14 cellular contexts compared by ENCODE assay signal in the genomic region with DNA sequence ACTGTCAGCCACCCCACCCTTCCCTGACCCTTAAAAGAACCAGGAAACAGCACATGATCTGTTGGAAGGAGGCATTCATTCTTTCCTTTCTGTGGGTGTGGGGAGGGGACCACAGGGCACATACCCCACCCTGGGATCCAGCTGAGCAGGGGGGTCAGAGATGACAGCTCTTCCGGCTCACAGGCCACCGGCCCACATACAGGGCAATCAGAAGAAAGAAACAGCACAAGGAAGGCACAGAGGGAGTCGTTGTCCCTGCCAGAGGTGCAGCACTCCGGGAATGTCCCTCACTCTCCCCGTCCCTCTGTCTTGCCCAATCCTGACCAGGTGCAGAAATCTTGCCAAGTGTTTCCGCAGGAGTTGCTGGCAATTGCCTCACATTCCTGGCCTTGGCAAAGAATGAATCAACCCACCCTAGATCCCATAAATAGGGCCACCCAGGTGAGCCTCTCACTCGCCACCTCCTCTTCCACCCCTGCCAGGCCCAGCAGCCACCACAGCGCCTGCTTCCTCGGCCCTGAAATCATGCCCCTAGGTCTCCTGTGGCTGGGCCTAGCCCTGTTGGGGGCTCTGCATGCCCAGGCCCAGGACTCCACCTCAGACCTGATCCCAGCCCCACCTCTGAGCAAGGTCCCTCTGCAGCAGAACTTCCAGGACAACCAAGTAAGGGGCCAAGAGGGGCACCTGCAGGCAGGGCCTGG. TPM values are rescaled to one million over a fixed set of nuclear protein-coding genes. Genes with fewer than 3 reads are reported as not detected.
DNase-seq lines count a peak whose midpoint lies in the region; ATAC-seq and TF ChIP-seq lines count a peak whose summit lies in the region.
"Had no signal": no experiment of that assay in that cellular context is flagged by ENCODE, and none has a peak within 500 bp of the region (broad histone marks: within the 10 kb centered on the region; RNA-seq: fewer than 3 reads in every experiment).

A gene (plus strand): TSS at position 453 of the 701 bp plus-strand sequence. CDS start 73 bp downstream, at position 526.

- no peak within 1 kb of the TSS for H3K9ac ChIP-seq in H9 (ENCODE audit: extremely low read depth, insufficient read length, low read length)

- H3K4me1 ChIP-seq in H9 (ENCODE audit: insufficient read depth, low read length) = no peaks in the 10 kb centered on the region
- H3K4me1 ChIP-seq: testis had no signal

- H2BK20ac ChIP-seq in H9 (ENCODE audit: low read depth, low read length, poor library complexity, severe bottlenecking) = no peak within 1 kb of the TSS

- H3K14ac ChIP-seq in H9 (ENCODE audit: insufficient read depth, low read length) = no peak within 1 kb of the TSS

- H3K27ac Mint-ChIP-seq in H9 = peak within 1 kb of the TSS in 2 of 3 experiments; percentile 28 to 48; a peak in 2 of 7 replicates
- H3K27ac Mint-ChIP-seq: activated naive CD8-positive, alpha-beta T cell treated with anti-CD3 and anti-CD28 coated beads, Interleukin-2, amount 50 U/mL, for 24 hours had no signal

- no peak within 1 kb of the TSS for H2BK15ac ChIP-seq in H9 (ENCODE audit: low read depth, low read length)

- H3K9me3 Mint-ChIP-seq in H9 = no peaks in the 10 kb centered on the region
- H3K9me3 Mint-ChIP-seq: activated naive CD8-positive, alpha-beta T cell treated with anti-CD3 and anti-CD28 coated beads, Interleukin-2, amount 50 U/mL, for 24 hours had no signal

- no peak within 1 kb of the TSS for H2BK120ac ChIP-seq in H9 (ENCODE audit: low read depth, low read length, poor library complexity, severe bottlenecking)

- H4K91ac ChIP-seq in H9 (ENCODE audit: insufficient read length, low read depth, low read length) = no peak within 1 kb of the TSS

- no peak within 1 kb of the TSS for H3K27ac ChIP-seq in H9 (ENCODE audit: insufficient read length, low read depth, low read length)
- H3K27ac ChIP-seq: ovary, testis had no signal

- H4K8ac ChIP-seq in H9 (replicated peaks; ENCODE audit: insufficient read length, low read depth, low read length) = no peak within 1 kb of the TSS

- WGBS in H9 (ENCODE audit: extremely low coverage, insufficient read length, low lambda C conversion rate) = no CpG with 5 or more reads among the region's 9 CpGs

- no peaks in the 10 kb centered on the region for H3K79me2 ChIP-seq in H9 (ENCODE audit: insufficient read depth, low read length)

- H3T11ph ChIP-seq in H9 (ENCODE audit: low read length) = no peak within 1 kb of the TSS

- no peaks in the 10 kb centered on the region for H3K79me1 ChIP-seq in H9 (ENCODE audit: insufficient read depth, low read depth, low read length, poor library complexity, severe bottlenecking)

- H4K20me1 ChIP-seq in H9 (ENCODE audit: control insufficient read depth, insufficient read depth, insufficient read length) = no peaks in the 10 kb centered on the region

- no peak within 1 kb of the TSS for H2BK5ac ChIP-seq in H9 (ENCODE audit: insufficient read length, low read length)

- DNase-seq in H9 (peak; percentile 22), astrocyte of the hippocampus (ENCODE audit: low read depth, low spot score) (peak; percentile 67), kidney glomerular epithelial cell (lab: John Stamatoyannopoulos, UW) (peak; percentile 6), sciatic nerve (ENCODE audit: low spot score) (no peak), NCI-H345 treated with DMSO at 0.1 percent for 48 hours (lab: John Stamatoyannopoulos, UW; ENCODE audit: unreplicated experiment) (no peak), dermis blood vessel endothelial cell (no peak)
- DNase-seq: activated CD8-positive, alpha-beta T cell treated with anti-CD3 and anti-CD28 coated beads, Interleukin-2, amount 10 ng/mL, durations not matched to agents 7 days and 5 days; activated naive CD8-positive, alpha-beta T cell treated with anti-CD3 and anti-CD28 coated beads, Interleukin-2, amount 50 U/mL, for 24 hours; NCI-H748 treated with DMSO at 0.1 percent for 48 hours; SW 1271; testis had no signal

- H3K23me2 ChIP-seq in H9 (ENCODE audit: insufficient read length, low read depth, low read length, poor library complexity, severe bottlenecking) = no peaks in the 10 kb centered on the region

- peak; percentile 29 for ATAC-seq in sciatic nerve
- ATAC-seq in HG03159 (IDR thresholded peaks at IDR 0.05; ENCODE audit: unreplicated experiment) = no peak
- no peak for ATAC-seq in HG03565 (IDR thresholded peaks at IDR 0.05; ENCODE audit: unreplicated experiment)
- ATAC-seq: activated CD8-positive, alpha-beta T cell treated with anti-CD3 and anti-CD28 coated beads, Interleukin-2, amount 10 ng/mL, durations not matched to agents 7 days and 5 days; activated naive CD8-positive, alpha-beta T cell treated with anti-CD3 and anti-CD28 coated beads, Interleukin-2, amount 50 U/mL, for 24 hours had no signal

- H3K36me3 Mint-ChIP-seq in H9 (ENCODE audit: insufficient read depth in 1 of 3, low read depth in 3 of 3) = no peaks in the 10 kb centered on the region

- H4K5ac ChIP-seq in H9 (ENCODE audit: insufficient read length, low read depth, low read length) = no peak within 1 kb of the TSS

- no peak within 1 kb of the TSS for H2AK5ac ChIP-seq in H9 (ENCODE audit: insufficient read length, low read length)

- no peaks in the 10 kb centered on the region for H3K9me3 ChIP-seq in H9 (ENCODE audit: control insufficient read depth, low read depth, low read length)
- H3K9me3 ChIP-seq: ovary, testis had no signal

- H3K4me3 Mint-ChIP-seq in H9 = no peak within 1 kb of the TSS; a peak in 2 of 5 replicates
- H3K4me3 Mint-ChIP-seq: activated CD8-positive, alpha-beta T cell treated with anti-CD3 and anti-CD28 coated beads, Interleukin-2, amount 10 ng/mL, durations not matched to agents 7 days and 5 days; activated naive CD8-positive, alpha-beta T cell treated with anti-CD3 and anti-CD28 coated beads, Interleukin-2, amount 50 U/mL, for 24 hours had no signal

- H3K56ac ChIP-seq in H9 (ENCODE audit: insufficient read length, low read depth, low read length) = no peak within 1 kb of the TSS

- H3K23ac ChIP-seq in H9 (ENCODE audit: insufficient read length, low read depth, low read length) = no peak within 1 kb of the TSS

- H2AFZ ChIP-seq in H9 (ENCODE audit: low read length) = no peak within 1 kb of the TSS

- no peak within 1 kb of the TSS for H3K4ac ChIP-seq in H9 (ENCODE audit: low read depth, low read length)

- no peak within 1 kb of the TSS for H2BK12ac ChIP-seq in H9 (ENCODE audit: insufficient read length, low read depth, low read length)

- intact Hi-C loops in sciatic nerve (cut with DNase I) = no loop called here

- H3K27me3 ChIP-seq in H9 (ENCODE audit: insufficient read depth, low read length) = no peaks in the 10 kb centered on the region
- H3K27me3 ChIP-seq: ovary, testis had no signal

- no peak within 1 kb of the TSS for H3K4me2 ChIP-seq in H9 (ENCODE audit: insufficient read depth, insufficient read length, low read length)

- no peak within 1 kb of the TSS for H3K18ac ChIP-seq in H9 (ENCODE audit: insufficient read length, low read depth, low read length)

- no peak for TF ChIP-seq CTCF in H9 (conservative IDR thresholded peaks at IDR 0.05)

- peaks cover 10% of the 10 kb centered on the region for H3K27me3 Mint-ChIP-seq in H9 (ENCODE audit: low read depth)
- H3K27me3 Mint-ChIP-seq: activated naive CD8-positive, alpha-beta T cell treated with anti-CD3 and anti-CD28 coated beads, Interleukin-2, amount 50 U/mL, for 24 hours had no signal

- peaks cover 11 to 18% of the 10 kb centered on the region in 2 experiments for H3K4me1 Mint-ChIP-seq in H9
- H3K4me1 Mint-ChIP-seq: activated naive CD8-positive, alpha-beta T cell treated with anti-CD3 and anti-CD28 coated beads, Interleukin-2, amount 50 U/mL, for 24 hours had no signal

RNA-seq across cellular contexts. Expression of the gene that starts here (rescaled TPM):
- total RNA-seq in H9 (2021) = not detected in 2 replicates
- 6.0 TPM for total RNA-seq in sciatic nerve
- 0.14 TPM in 1 of 2 replicates, not detected in the other for total RNA-seq in dermis blood vessel endothelial cell
- total RNA-seq: activated CD8-positive, alpha-beta T cell treated with anti-CD3 and anti-CD28 coated beads, Interleukin-2, amount 10 ng/mL, durations not matched to agents 7 days and 5 days; testis had no signal

Comparison
In these comparisons a context has a peak if more than half of its experiments do, and no peak if none do; other contexts are left out.
1. Peak in DNase-seq in H9; RNA of the gene not detected or under 1 TPM.
2. DNase-seq: peak in astrocyte of the hippocampus (single experiment) and kidney glomerular epithelial cell (single experiment); none in sciatic nerve (single experiment), NCI-H345 treated with DMSO at 0.1 percent for 48 hours (single experiment) and dermis blood vessel endothelial cell (single experiment).